11 cellular contexts compared by ENCODE assay signal in genomic region chr15:42499888-42500609, GRCh38. TPM values are rescaled to one million over a fixed set of nuclear protein-coding genes. Genes with fewer than 3 reads are reported as not detected.
DNase-seq lines count a peak whose midpoint lies in the region; ATAC-seq lines count a peak whose summit lies in the region.
"Had no signal": no experiment of that assay in that cellular context is flagged by ENCODE, and none has a peak within 500 bp of the region (broad histone marks: within the 10 kb centered on the region; RNA-seq: fewer than 3 reads in every experiment).

No MANE protein-coding gene starts in this region.

- H4K91ac ChIP-seq in trophoblast cell (ENCODE audit: low read depth, low read length), result peak overlapping the region; percentile 40

- 0 out of 2 replicates have a peak, but pooled peaks cover 5% of the 10 kb centered on the region for H3K36me3 ChIP-seq in BLaER1
- peaks cover 2% of the 10 kb centered on the region in 2 experiments for H3K36me3 ChIP-seq in trophoblast cell (ENCODE audit: control insufficient read depth in 1 of 2, insufficient read depth in 2 of 2, low read length in 2 of 2)

- H4K12ac ChIP-seq in trophoblast cell (ENCODE audit: low read depth, low read length), result no peak overlapping the region

- H3K79me2 ChIP-seq in trophoblast cell (ENCODE audit: control insufficient read depth, insufficient read depth, low read length, poor library complexity), result peaks cover 6% of the 10 kb centered on the region

- no peak overlapping the region for H3K14ac ChIP-seq in trophoblast cell (ENCODE audit: low read length)

- peak overlapping the region; percentile 52 for H3K4ac ChIP-seq in trophoblast cell (ENCODE audit: low read depth, low read length)

- no peak for ATAC-seq in GM18858 (IDR thresholded peaks at IDR 0.05; ENCODE audit: unreplicated experiment)

- no peaks in the 10 kb centered on the region for H3K27me3 ChIP-seq in BLaER1
- no peaks in the 10 kb centered on the region for H3K27me3 ChIP-seq in trophoblast cell (ENCODE audit: insufficient read depth, low read length)

- no peak overlapping the region for H2BK12ac ChIP-seq in trophoblast cell (ENCODE audit: low read length)

- H3K4me3 ChIP-seq in BLaER1 (no peak overlapping the region), trophoblast cell (ENCODE audit: low read depth, low read length) (no peak overlapping the region)

- H3K27ac ChIP-seq in BLaER1, result no peak overlapping the region
- no peak overlapping the region for H3K27ac ChIP-seq in trophoblast cell (ENCODE audit: low read depth, low read length)

- no peak overlapping the region for H3K23ac ChIP-seq in trophoblast cell (ENCODE audit: low read length)

- intact Hi-C loops in head of caudate nucleus (cut with DNase I), result loop anchor here (5.0 to 10.0 kb wide), 2 partner anchors 45 to 77 kb away; partner anchors contain the start of genes HAUS2, LRRC57 and STARD9

- no CpG with 5 or more reads among the region's 10 CpGs for WGBS in trophoblast cell (ENCODE audit: extremely low coverage, insufficient coverage, insufficient read length)

- peaks cover 9% of the 10 kb centered on the region for H3K79me1 ChIP-seq in trophoblast cell (ENCODE audit: low read length)

- H3K4me1 ChIP-seq in BLaER1, result peaks cover 47% of the 10 kb centered on the region
- H3K4me1 ChIP-seq in trophoblast cell (ENCODE audit: control insufficient read depth in 1 of 2, insufficient read depth in 2 of 2, low read length in 2 of 2), result peaks cover 9 to 11% of the 10 kb centered on the region in 2 experiments

- peaks cover 25% of the 10 kb centered on the region; the same call in 1 of the 2 replicates for H4K20me1 ChIP-seq in BLaER1

- H2BK5ac ChIP-seq in trophoblast cell (ENCODE audit: low read depth, low read length, poor library complexity), result no peak overlapping the region

- no peak overlapping the region for H2AK5ac ChIP-seq in trophoblast cell (ENCODE audit: low read length)

- no peaks in the 10 kb centered on the region for H3K9me3 ChIP-seq in BLaER1
- no peaks in the 10 kb centered on the region for H3K9me3 ChIP-seq in trophoblast cell (ENCODE audit: insufficient read depth, low read depth, low read length)

- H3K4me2 ChIP-seq in BLaER1, result peak overlapping the region; percentile 9; the same call in 1 of the 2 replicates
- no peak overlapping the region for H3K4me2 ChIP-seq in trophoblast cell (ENCODE audit: low read length)

- no peak overlapping the region for H4K8ac ChIP-seq in trophoblast cell (ENCODE audit: low read depth, low read length)

- 0 out of 2 replicates have a peak overlapping the region, but pooled peaks have one; percentile 24 for H3K9ac ChIP-seq in BLaER1
- H3K9ac ChIP-seq in trophoblast cell (ENCODE audit: low read length), result no peak overlapping the region

- H2AFZ ChIP-seq in trophoblast cell (ENCODE audit: insufficient read depth, low read length, poor library complexity), result no peak overlapping the region

- H3K18ac ChIP-seq in trophoblast cell (ENCODE audit: low read length), result no peak overlapping the region

- DNase-seq in LHCN-M2 (ENCODE audit: low read depth) (peak; percentile 56), dermis blood vessel endothelial cell (peak; percentile 34), trophoblast cell (peak; percentile 80 to 93), NCI-H2227 treated with DMSO at 0.1 percent for 48 hours (lab: John Stamatoyannopoulos, UW) (no peak), NOMO-1 (lab: John Stamatoyannopoulos, UW; ENCODE audit: unreplicated experiment in 2 of 2) (no peak), head of caudate nucleus (no peak)
- DNase-seq: activated CD4-positive, CD25-positive, alpha-beta regulatory T cell treated with anti-CD3 and anti-CD28 coated beads, Interleukin-2, amount 50 U/mL, for 72 hours; COR-L47; stimulated activated CD4-positive, alpha-beta T cell treated with anti-CD3 and anti-CD28 coated beads, Interleukin-4, amount 100 ng/mL, for 1 hour had no signal

- H2BK120ac ChIP-seq in trophoblast cell (ENCODE audit: insufficient read depth, low read length, poor library complexity), result no peak overlapping the region

RNA-seq across cellular contexts. Expression of gene SNAP23, which starts 4.6 kb away (rescaled TPM):
- total RNA-seq in LHCN-M2 (2014; rRNA removed) (36.5 and 58.0 TPM in 2 replicates), dermis blood vessel endothelial cell (181 and 203 TPM in 2 replicates)
- polyA plus RNA-seq in LHCN-M2 (2012), result 43.9 TPM
- polyA plus RNA-seq in trophoblast cell (2013), result 60.5 and 62.5 TPM in 2 replicates

RNA-seq across cellular contexts. Expression of gene ZNF106, which starts 9.1 kb away (rescaled TPM):
- total RNA-seq in LHCN-M2 (2014; rRNA removed) (65.3 and 74.2 TPM in 2 replicates), dermis blood vessel endothelial cell (46.3 and 58.3 TPM in 2 replicates)
- 23.3 TPM for polyA plus RNA-seq in LHCN-M2 (2012)
- 20.0 and 20.5 TPM in 2 replicates for polyA plus RNA-seq in trophoblast cell (2013)

RNA-seq across cellular contexts. Expression of gene LRRC57, which starts 48.5 kb away (rescaled TPM):
- 9.0 and 12.6 TPM in 2 replicates for total RNA-seq in LHCN-M2 (2014; rRNA removed)
- polyA plus RNA-seq in LHCN-M2 (2012), result 7.7 TPM
- 32.8 and 36.3 TPM in 2 replicates for total RNA-seq in dermis blood vessel endothelial cell
- 11.8 and 12.3 TPM in 2 replicates for polyA plus RNA-seq in trophoblast cell (2013)

RNA-seq across cellular contexts. Expression of gene HAUS2, which starts 48.6 kb away (rescaled TPM):
- total RNA-seq in LHCN-M2 (2014; rRNA removed), result 55.5 and 65.8 TPM in 2 replicates
- 15.7 TPM for polyA plus RNA-seq in LHCN-M2 (2012)
- total RNA-seq in dermis blood vessel endothelial cell, result 32.0 and 52.4 TPM in 2 replicates
- 15.7 and 16.8 TPM in 2 replicates for polyA plus RNA-seq in trophoblast cell (2013)

Comparison
In these comparisons a context has a peak if more than half of its experiments do, and no peak if none do; other contexts are left out.
1. DNase-seq: peak in LHCN-M2 (single experiment), dermis blood vessel endothelial cell (single experiment) and trophoblast cell (2 of 2); none in NCI-H2227 treated with DMSO at 0.1 percent for 48 hours (single experiment), NOMO-1 (0 of 2) and head of caudate nucleus (0 of 42).